ENCODE assay signal across 8 cellular contexts in the genomic region with DNA sequence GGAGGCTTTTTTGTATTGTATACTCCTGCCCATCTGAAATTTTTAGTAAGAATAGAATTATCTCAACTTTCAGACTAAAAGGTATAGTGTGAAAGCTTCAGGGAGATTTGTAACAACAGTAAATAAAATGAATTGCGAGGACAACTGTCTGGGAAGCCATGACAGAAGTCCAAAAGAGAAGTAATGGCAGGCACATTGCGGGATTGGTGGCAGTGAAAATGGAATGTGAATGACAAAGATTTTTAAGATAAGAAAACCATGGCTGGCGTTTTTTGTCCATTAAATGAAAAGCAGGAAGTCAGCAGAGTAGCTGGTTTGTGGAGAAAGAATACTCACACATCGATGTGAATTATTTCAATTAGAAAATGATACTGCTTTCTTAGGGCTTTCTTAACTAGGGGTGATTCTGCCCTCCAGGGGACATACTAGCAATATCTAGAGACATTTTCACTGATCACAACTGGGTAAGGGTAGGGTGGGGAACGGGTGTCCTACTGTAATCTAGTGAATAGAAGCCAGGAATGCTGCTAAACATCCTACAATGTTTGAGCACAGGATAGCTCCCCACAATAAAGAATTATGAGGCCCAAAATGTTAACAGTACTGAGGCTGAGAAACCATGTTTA. TPM values are rescaled to one million over a fixed set of nuclear protein-coding genes. Genes with fewer than 3 reads are reported as not detected.
DNase-seq lines count a peak whose midpoint lies in the region; ATAC-seq and TF ChIP-seq lines count a peak whose summit lies in the region.

No MANE protein-coding gene starts in this region.

- H3K4me1 ChIP-seq in HUES6 (ENCODE audit: control insufficient read depth, insufficient read depth, low read length) (peaks cover 48% of the 10 kb centered on the region), breast epithelium (peaks cover 0 to 15% of the 10 kb centered on the region in 2 donors), mesodermal cell (ENCODE audit: control insufficient read depth, insufficient read depth, low read length, poor library complexity, severe bottlenecking) (peaks cover 4% of the 10 kb centered on the region)

- WGBS in mesodermal cell (ENCODE audit: insufficient coverage in 2 of 2), 2 experiments = 70 to 80% methylated on average over 3 of the region's 5 CpGs

- no peaks in the 10 kb centered on the region for H3K27me3 ChIP-seq in HUES6 (ENCODE audit: control insufficient read depth, insufficient read depth, low read length)
- no peaks in the 10 kb centered on the region for H3K27me3 ChIP-seq in breast epithelium

- H3K4me3 ChIP-seq in AG09309 (ENCODE audit: control insufficient read depth, low read depth, low read length) (peak overlapping the region; percentile 86), HUES6 (ENCODE audit: low read depth, low read length) (peak overlapping the region; percentile 81), breast epithelium (peak overlapping the region; percentile 64 to 90 (median 79)), mesodermal cell (ENCODE audit: extremely low read depth, insufficient read depth, low read length, poor library complexity, severe bottlenecking) (peak overlapping the region; percentile 70)

- H3K36me3 ChIP-seq in HUES6 (ENCODE audit: control insufficient read depth, insufficient read depth, low read length) (no peaks in the 10 kb centered on the region), breast epithelium (no peaks in the 10 kb centered on the region), mesodermal cell (ENCODE audit: control insufficient read depth, insufficient read depth, low read length) (peaks cover 5% of the 10 kb centered on the region)

- TF ChIP-seq POLR2A in breast epithelium (IDR thresholded peaks at IDR 0.05) = no peak

- no peak for TF ChIP-seq CTCF in AG09309 (IDR thresholded peaks at IDR 0.05; ENCODE audit: control insufficient read depth, insufficient read depth, low read depth, low read length, missing control alignments)
- no peak for TF ChIP-seq CTCF in breast epithelium (IDR thresholded peaks at IDR 0.05)

- H3K27ac ChIP-seq in HUES6 (ENCODE audit: low read depth, low read length) = no peak overlapping the region; the same call in 1 of the 2 replicates
- H3K27ac ChIP-seq in breast epithelium = peak overlapping the region in 1 of 2 donors; percentile 94
- H3K27ac ChIP-seq in mesodermal cell (ENCODE audit: low read depth, low read length, severe bottlenecking) = peak overlapping the region; percentile 38

- ATAC-seq in GM21576 (IDR thresholded peaks at IDR 0.05; ENCODE audit: unreplicated experiment) (no peak), GM19395 (IDR thresholded peaks at IDR 0.05; ENCODE audit: unreplicated experiment) (no peak), GM21717 (IDR thresholded peaks at IDR 0.05; ENCODE audit: unreplicated experiment) (no peak), GM19328 (IDR thresholded peaks at IDR 0.05; ENCODE audit: unreplicated experiment) (no peak)

- peak overlapping the region; percentile 91 for H3K9ac ChIP-seq in HUES6 (ENCODE audit: low read length)

- intact Hi-C loops in breast epithelium (cut with DNase I; ENCODE audit: low total_unique reads) = no loop called here

- DNase-seq in AG09309 (ENCODE audit: low read depth) (no peak), breast epithelium (ENCODE audit: low spot score in 2 of 2) (no peak)

- H3K9me3 ChIP-seq in HUES6 (ENCODE audit: control insufficient read depth, insufficient read depth, low read depth, low read length) = no peaks in the 10 kb centered on the region
- H3K9me3 ChIP-seq in breast epithelium = no peaks in the 10 kb centered on the region
- no peaks in the 10 kb centered on the region for H3K9me3 ChIP-seq in mesodermal cell (ENCODE audit: control insufficient read depth, low read length)

RNA-seq across cellular contexts. Expression of a gene that starts 1.6 kb away (rescaled TPM):
- 10 to 100 TPM; 13.6 to 26.8 (median 21.6) TPM for total RNA-seq in breast epithelium
- 10.2 TPM for polyA plus RNA-seq in mesodermal cell (2013, experiment 1 of 2)
- 11.6 TPM for polyA plus RNA-seq in mesodermal cell (2013, experiment 2 of 2)

RNA-seq across cellular contexts. Expression of a gene that starts 2.0 kb away (rescaled TPM):
- 100 to 1,000 TPM in 1 of 3 donors, 10 to 100 TPM in 2; 84.7 to 117 (median 91.4) TPM for total RNA-seq in breast epithelium
- 24.5 TPM for polyA plus RNA-seq in mesodermal cell (2013, experiment 1 of 2)
- polyA plus RNA-seq in mesodermal cell (2013, experiment 2 of 2) = 32.6 TPM
